ENCODE assay signal across 33 cellular contexts in the genomic region with DNA sequence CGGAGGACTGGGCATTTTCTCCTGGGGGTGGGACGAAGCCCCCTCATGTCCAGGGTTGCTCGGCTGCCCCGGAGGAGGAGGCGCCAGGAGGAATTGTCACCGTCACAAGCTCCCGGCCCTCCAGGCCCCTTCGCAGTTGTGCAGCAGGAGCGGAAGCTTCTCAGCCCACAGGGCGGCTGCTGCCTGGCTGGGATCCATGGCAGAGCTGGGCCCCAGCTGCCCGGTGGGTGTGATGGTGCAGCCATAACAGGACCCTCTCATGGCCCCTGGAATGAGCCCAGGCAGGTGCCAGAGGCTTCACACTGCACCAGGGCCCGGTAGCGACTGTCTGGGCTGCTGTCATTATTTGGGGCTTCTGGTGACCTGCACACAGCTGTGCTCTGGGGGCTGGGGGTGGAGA. TPM values are rescaled to one million over a fixed set of nuclear protein-coding genes. Genes with fewer than 3 reads are reported as not detected.
"Had no signal": no experiment of that assay in that cellular context is flagged by ENCODE, and none has a peak within 500 bp of the region (broad histone marks: within the 10 kb centered on the region; RNA-seq: fewer than 3 reads in every experiment).

No MANE protein-coding gene starts in this region.

- DNase-seq: activated CD4-positive, alpha-beta T cell treated with anti-CD3 and anti-CD28 coated beads, Interleukin-2, amount 10 ng/mL, durations not matched to agents 24 days and 14 days; activated CD4-positive, alpha-beta T cell treated with anti-CD3 and anti-CD28 coated beads, Interleukin-2, amount 50 U/mL, for 4 hours; activated CD8-positive, alpha-beta T cell treated with anti-CD3 and anti-CD28 coated beads for 36 hours; activated effector memory CD4-positive, alpha-beta T cell treated with anti-CD3 and anti-CD28 coated beads, Interleukin-2, amount 50 U/mL, for 16 hours; activated naive CD4-positive, alpha-beta T cell; activated naive CD8-positive, alpha-beta T cell treated with anti-CD3 and anti-CD28 coated beads, Interleukin-2, amount 10 ng/mL, durations not matched to agents 7 days and 5 days; activated T-cell treated with anti-CD3 and anti-CD28 coated beads, Interleukin-2, amount 50 U/mL, for 1 hour; activated T-cell treated with anti-CD3 and anti-CD28 coated beads, Interleukin-2, amount 50 U/mL, for 72 hours; amygdala; body of pancreas; NCI-H1092 treated with DMSO at 0.1 percent for 48 hours; NCI-H1417; NCI-H146; NCI-H187; NCI-H2029 treated with DMSO at 0.1 percent for 48 hours; NCI-H2107; NCI-H2171; NCI-H510A; NCI-H526; NCI-H748 treated with DMSO at 0.1 percent for 48 hours; NK-92 treated with Interleukin-12 subunit alpha and Interleukin-12 subunit beta, amount 100 ng/mL, for 24 hours; PC-9; Right ventricle myocardium superior had no signal

- H3K9me3 ChIP-seq: body of pancreas, breast epithelium had no signal

- H3K36me3 ChIP-seq: breast epithelium had no signal

- H3K4me2 ChIP-seq: PC-9 had no signal

- H2AFZ ChIP-seq: PC-9 had no signal

- H3K4me1 ChIP-seq: body of pancreas, breast epithelium had no signal

- H3K27me3 ChIP-seq: body of pancreas, breast epithelium had no signal

- H3K4me3 ChIP-seq: body of pancreas, breast epithelium, K562, PC-9 had no signal

- FAIRE-seq: astrocyte, K562, RCC 7860, TTC549 had no signal

- H3K27ac ChIP-seq: body of pancreas, breast epithelium, PC-9, RWPE1 had no signal

RNA-seq across cellular contexts. Expression of gene GNG13, which starts 54.9 kb away (rescaled TPM):
- total RNA-seq: activated CD4-positive, alpha-beta T cell treated with anti-CD3 and anti-CD28 coated beads, Interleukin-2, amount 10 ng/mL, durations not matched to agents 24 days and 14 days; activated CD8-positive, alpha-beta memory T cell treated with anti-CD3 and anti-CD28 coated beads for 36 hours; activated CD8-positive, alpha-beta T cell treated with anti-CD3 and anti-CD28 coated beads for 36 hours; activated naive CD8-positive, alpha-beta T cell treated with anti-CD3 and anti-CD28 coated beads, Interleukin-2, amount 10 ng/mL, durations not matched to agents 7 days and 5 days; activated T-cell treated with anti-CD3 and anti-CD28 coated beads, Interleukin-2, amount 50 U/mL, for 72 hours; activated T-helper 17 cell treated with anti-CD3 and anti-CD28 coated beads, Interleukin-2, amount 50 U/mL, for 72 hours; astrocyte; body of pancreas; breast epithelium; K562; M059J; PC-9; Right ventricle myocardium superior had no signal
- polyA plus RNA-seq: adipose tissue, K562 had no signal
